ENCODE assay signal across 9 cellular contexts in genomic region chr12:67782573-67782972, GRCh38.
"Had no signal": no experiment of that assay in that cellular context is flagged by ENCODE, and none has a peak within 500 bp of the region (broad histone marks: within the 10 kb centered on the region; RNA-seq: fewer than 3 reads in every experiment).

No MANE protein-coding gene starts in this region.

- H3K4me1 Mint-ChIP-seq: GM23338 had no signal

- ATAC-seq: GM23338, HCT116 had no signal

- H3K9me3 ChIP-seq: HAP-1 had no signal

- H3K27ac ChIP-seq: GM23248 had no signal

- H3K4me3 ChIP-seq: GM23248, GM23338, HAP-1 had no signal

- DNase-seq: GM23248, GOT3, H7, H9, HCEC 1CT, HFFc6 had no signal

- H3K4me3 Mint-ChIP-seq: GM23338, H9, HFFc6 had no signal

- H3K9me3 Mint-ChIP-seq: GM23338, H9, HFFc6 had no signal

- H3K4me1 ChIP-seq: HAP-1 had no signal

- H3K27ac Mint-ChIP-seq: GM23338, H9, HFFc6 had no signal

- H3K36me3 ChIP-seq: HAP-1 had no signal
